Comparison of ENCODE assay signal across 1 cellular context in the genomic region with DNA sequence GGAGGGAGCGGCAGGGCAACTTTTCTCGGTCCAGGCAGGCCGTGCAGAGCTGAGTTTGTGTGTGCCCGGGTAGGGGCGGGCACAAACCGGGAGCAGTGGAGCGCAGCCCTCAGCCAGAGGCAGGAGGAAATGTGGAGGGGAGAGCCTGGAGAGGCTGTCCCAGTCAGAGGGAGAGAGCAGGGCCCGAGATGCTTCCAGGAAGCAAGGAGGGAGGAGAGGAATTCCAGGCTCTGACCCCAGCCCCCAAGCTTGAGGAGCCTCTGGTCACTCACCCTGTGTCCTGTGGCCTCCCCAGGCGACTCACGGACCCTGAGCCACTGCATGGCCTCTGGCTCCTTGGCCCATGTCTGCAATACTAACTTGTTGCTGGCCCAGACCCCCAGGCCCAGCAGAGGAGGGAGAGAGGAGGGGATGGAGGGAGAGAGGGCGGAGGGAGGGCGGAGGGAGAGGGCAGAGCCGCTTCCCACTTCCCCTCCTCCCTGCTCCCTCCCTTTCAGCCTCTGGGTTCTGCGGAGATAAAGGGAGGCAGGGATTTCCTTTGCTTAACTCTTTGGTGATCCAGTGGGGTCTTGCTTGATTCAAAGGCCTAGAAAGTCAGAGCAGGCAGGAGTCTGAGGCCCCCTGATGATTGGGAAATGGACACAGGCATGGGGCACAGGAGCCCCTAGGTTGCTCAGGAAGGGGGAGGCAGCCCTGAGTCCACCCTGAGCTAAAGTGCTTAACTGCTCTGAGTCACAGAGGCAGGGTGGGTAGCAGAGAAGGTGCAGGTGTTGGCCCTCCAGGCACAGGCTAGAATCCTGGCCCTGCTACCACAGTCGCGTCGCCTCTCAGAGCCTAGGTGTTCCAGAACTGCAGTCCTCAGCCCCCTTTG.
A peak's percentile ranks its signal among the peaks of the same experiment; 100 is the strongest.
TF ChIP-seq lines count a peak whose summit lies in the region.

A gene (minus strand): TSS at position 357 of the 871 bp plus-strand sequence. CDS start 34 bp downstream, at position 323.

TF ChIP-seq in H1, 55 proteins besides CTCF, POLR2A, EP300 and RAD21 (continued from another document):
- TF ChIP-seq, protein P1, sequence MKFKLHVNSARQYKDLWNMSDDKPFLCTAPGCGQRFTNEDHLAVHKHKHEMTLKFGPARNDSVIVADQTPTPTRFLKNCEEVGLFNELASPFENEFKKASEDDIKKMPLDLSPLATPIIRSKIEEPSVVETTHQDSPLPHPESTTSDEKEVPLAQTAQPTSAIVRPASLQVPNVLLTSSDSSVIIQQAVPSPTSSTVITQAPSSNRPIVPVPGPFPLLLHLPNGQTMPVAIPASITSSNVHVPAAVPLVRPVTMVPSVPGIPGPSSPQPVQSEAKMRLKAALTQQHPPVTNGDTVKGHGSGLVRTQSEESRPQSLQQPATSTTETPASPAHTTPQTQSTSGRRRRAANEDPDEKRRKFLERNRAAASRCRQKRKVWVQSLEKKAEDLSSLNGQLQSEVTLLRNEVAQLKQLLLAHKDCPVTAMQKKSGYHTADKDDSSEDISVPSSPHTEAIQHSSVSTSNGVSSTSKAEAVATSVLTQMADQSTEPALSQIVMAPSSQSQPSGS (IDR thresholded peaks at IDR 0.05; ENCODE audit: low read length), result no peak
- TF ChIP-seq SP1 (IDR thresholded peaks at IDR 0.05; ENCODE audit: low read depth, low read length) (peak; percentile 74), YY1 (IDR thresholded peaks at IDR 0.05; ENCODE audit: low read depth, low read length) (peak; percentile 53; the same call in 1 of the 2 replicates), EZH2 (IDR thresholded peaks at IDR 0.05; ENCODE audit: low read depth, low read length, severe bottlenecking) (no peak), TCF12 (IDR thresholded peaks at IDR 0.05; ENCODE audit: low read depth, low read length) (0 out of 2 replicates have a peak, but pooled peaks have one; percentile 9), RNF2 (IDR thresholded peaks at IDR 0.05; ENCODE audit: borderline replicate concordance, low read depth, low read length, missing control alignments, poor library complexity, severe bottlenecking) (no peak), TAF7 (optimal IDR thresholded peaks at IDR 0.05; ENCODE audit: borderline replicate concordance, low read depth, low read length) (peak; percentile 63), ZNF274 (IDR thresholded peaks at IDR 0.05; ENCODE audit: borderline replicate concordance, extremely low read depth, low read length) (no peak)
